Comparison of ENCODE assay signal across 26 cellular contexts in genomic region chr2:59905731-59906130, GRCh38.
"Had no signal": no experiment of that assay in that cellular context is flagged by ENCODE, and none has a peak within 500 bp of the region (broad histone marks: within the 10 kb centered on the region; RNA-seq: fewer than 3 reads in every experiment).

No MANE protein-coding gene starts in this region.

- H3K27ac ChIP-seq: breast epithelium, colonic mucosa, Peyer's patch, RWPE1 had no signal

- H3K4me3 ChIP-seq: breast epithelium, colonic mucosa, Peyer's patch had no signal

- H3K4me1 Mint-ChIP-seq: activated CD8-positive, alpha-beta memory T cell treated with anti-CD3 and anti-CD28 coated beads, Interleukin-2, amount 10 ng/mL, durations not matched to agents 7 days and 5 days had no signal

- H3K4me3 Mint-ChIP-seq: activated CD8-positive, alpha-beta memory T cell treated with anti-CD3 and anti-CD28 coated beads, Interleukin-2, amount 10 ng/mL, durations not matched to agents 7 days and 5 days; activated T-cell treated with anti-CD3 and anti-CD28 coated beads, Interleukin-2, amount 50 U/mL, for 4 hours; T-helper 1 cell treated with Interleukin-12 subunit alpha and Interleukin-12 subunit beta and Interleukin-4 antibody, amounts not matched to agents 30 μg/mL and 1 μg/mL, for 36 hours had no signal

- H3K4me1 ChIP-seq: breast epithelium, colonic mucosa, Peyer's patch had no signal

- H3K9me3 Mint-ChIP-seq: activated T-cell treated with anti-CD3 and anti-CD28 coated beads, Interleukin-2, amount 50 U/mL, for 4 hours; activated T-helper 2 cell treated with anti-CD3 and anti-CD28 coated beads, Interferon-gamma antibody, Interleukin-2, Interleukin-4, amounts not matched to agents 10 μg/mL and 5 μg/mL and 100 μg/mL, durations not matched to agents 14 hours and 24 hours and 36 hours; T-helper 1 cell treated with Interleukin-12 subunit alpha and Interleukin-12 subunit beta and Interleukin-4 antibody, amounts not matched to agents 30 μg/mL and 1 μg/mL, for 36 hours had no signal

- H3K27me3 Mint-ChIP-seq: activated CD8-positive, alpha-beta memory T cell treated with anti-CD3 and anti-CD28 coated beads, Interleukin-2, amount 10 ng/mL, durations not matched to agents 7 days and 5 days had no signal

- H3K27ac Mint-ChIP-seq: activated CD8-positive, alpha-beta memory T cell treated with anti-CD3 and anti-CD28 coated beads, Interleukin-2, amount 10 ng/mL, durations not matched to agents 7 days and 5 days; activated T-helper 2 cell treated with anti-CD3 and anti-CD28 coated beads, Interferon-gamma antibody, Interleukin-2, Interleukin-4, amounts not matched to agents 10 μg/mL and 5 μg/mL and 100 μg/mL, durations not matched to agents 14 hours and 24 hours and 36 hours; T-helper 1 cell treated with Interleukin-12 subunit alpha and Interleukin-12 subunit beta and Interleukin-4 antibody, amounts not matched to agents 30 μg/mL and 1 μg/mL, for 36 hours had no signal

- H3K9me3 ChIP-seq: breast epithelium, colonic mucosa, Peyer's patch had no signal

- H3K36me3 ChIP-seq: breast epithelium, colonic mucosa, Peyer's patch had no signal

- ATAC-seq: activated CD8-positive, alpha-beta memory T cell treated with anti-CD3 and anti-CD28 coated beads, Interleukin-2, amount 10 ng/mL, durations not matched to agents 7 days and 5 days; activated T-cell treated with anti-CD3 and anti-CD28 coated beads, Interleukin-2, amount 50 U/mL, for 4 hours had no signal

- DNase-seq: activated CD4-positive, alpha-beta T cell treated with anti-CD3 and anti-CD28 coated beads for 48 hours; activated CD4-positive, alpha-beta T cell treated with anti-CD3 and anti-CD28 coated beads, Interleukin-2, amount 50 U/mL, for 48 hours; activated CD4-positive, CD25-positive, alpha-beta regulatory T cell treated with anti-CD3 and anti-CD28 coated beads, Interleukin-2, amount 50 U/mL, for 72 hours; activated CD8-positive, alpha-beta memory T cell treated with anti-CD3 and anti-CD28 coated beads, Interleukin-2, amount 10 ng/mL, durations not matched to agents 7 days and 5 days; activated gamma-delta T cell treated with Interleukin-2 at 50 U/mL for 16 hours; activated naive CD4-positive, alpha-beta T cell treated with anti-CD3 and anti-CD28 coated beads, Interleukin-2, amount 50 U/mL, for 16 hours; activated T-cell treated with anti-CD3 and anti-CD28 coated beads, Interleukin-2, amount 50 U/mL, for 4 hours; aorta; caudate nucleus; colonic mucosa; Kasumi-1; NCI-H1105 treated with DMSO at 0.1 percent for 48 hours; NCI-H1436 treated with DMSO at 0.1 percent for 48 hours; NCI-H187 treated with DMSO at 0.1 percent for 48 hours; NCI-H2171; NCI-H2227 treated with DMSO at 0.1 percent for 48 hours; NCI-H446 treated with DMSO at 0.1 percent for 48 hours; NCI-H526 treated with DMSO at 0.1 percent for 48 hours; NCI-H82; OCI-M1; Peyer's patch; SHP77 had no signal

- H3K36me3 Mint-ChIP-seq: activated CD8-positive, alpha-beta memory T cell treated with anti-CD3 and anti-CD28 coated beads, Interleukin-2, amount 10 ng/mL, durations not matched to agents 7 days and 5 days had no signal

- H3K27me3 ChIP-seq: breast epithelium, colonic mucosa, Peyer's patch had no signal
